ENCODE assay signal across 1 cellular context in the genomic region with DNA sequence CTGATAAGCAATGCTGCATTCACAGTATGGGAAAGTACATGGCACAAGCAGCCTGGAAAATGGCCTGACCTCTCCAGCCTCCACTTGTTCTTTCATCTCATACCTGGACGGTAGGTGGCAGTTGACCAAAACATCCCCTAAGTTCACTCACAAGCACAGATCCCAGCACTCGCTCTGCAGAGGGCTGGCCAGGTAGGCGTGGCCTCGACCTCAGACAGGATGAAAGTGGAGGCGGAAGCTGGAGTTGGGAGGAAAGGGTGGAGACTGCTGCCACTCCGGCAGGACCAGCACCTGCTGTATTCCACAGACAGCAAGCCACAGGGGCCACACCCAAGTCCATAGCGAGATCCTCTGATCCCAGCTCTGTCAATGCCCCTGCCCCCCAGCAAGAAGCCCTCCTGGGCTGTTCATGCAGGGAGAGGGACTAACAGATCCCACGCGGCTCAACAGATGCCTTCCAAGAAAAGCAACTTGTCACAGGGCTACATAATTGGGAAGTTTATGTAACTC.
A peak's percentile ranks its signal among the peaks of the same experiment; 100 is the strongest.
TF ChIP-seq lines count a peak whose summit lies in the region.

No MANE protein-coding gene starts in this region.

TF ChIP-seq in HepG2, 621 proteins besides CTCF, POLR2A, EP300 and RAD21 (continued from another document and continues in another):
- peak; percentile 84; the same call in 1 of the 2 replicates for TF ChIP-seq SP5 (CRISPR knock-in tag; IDR thresholded peaks at IDR 0.05; ENCODE audit: borderline replicate concordance, low read depth)
- TF ChIP-seq ZBTB7A (CRISPR knock-in tag; IDR thresholded peaks at IDR 0.05) = no peak
- TF ChIP-seq ZSCAN21 (CRISPR knock-in tag; IDR thresholded peaks at IDR 0.05; ENCODE audit: borderline replicate concordance) = peak; percentile 59; the same call in 1 of the 2 replicates
- 0 out of 2 replicates have a peak, but pooled peaks have one; percentile 27 for TF ChIP-seq ZNF124 (CRISPR knock-in tag; IDR thresholded peaks at IDR 0.05)
- no peak for TF ChIP-seq SCMH1 (CRISPR knock-in tag; IDR thresholded peaks at IDR 0.05; ENCODE audit: borderline replicate concordance)
- TF ChIP-seq ZNF547 (CRISPR knock-in tag; IDR thresholded peaks at IDR 0.05) = no peak
- TF ChIP-seq, protein P1, sequence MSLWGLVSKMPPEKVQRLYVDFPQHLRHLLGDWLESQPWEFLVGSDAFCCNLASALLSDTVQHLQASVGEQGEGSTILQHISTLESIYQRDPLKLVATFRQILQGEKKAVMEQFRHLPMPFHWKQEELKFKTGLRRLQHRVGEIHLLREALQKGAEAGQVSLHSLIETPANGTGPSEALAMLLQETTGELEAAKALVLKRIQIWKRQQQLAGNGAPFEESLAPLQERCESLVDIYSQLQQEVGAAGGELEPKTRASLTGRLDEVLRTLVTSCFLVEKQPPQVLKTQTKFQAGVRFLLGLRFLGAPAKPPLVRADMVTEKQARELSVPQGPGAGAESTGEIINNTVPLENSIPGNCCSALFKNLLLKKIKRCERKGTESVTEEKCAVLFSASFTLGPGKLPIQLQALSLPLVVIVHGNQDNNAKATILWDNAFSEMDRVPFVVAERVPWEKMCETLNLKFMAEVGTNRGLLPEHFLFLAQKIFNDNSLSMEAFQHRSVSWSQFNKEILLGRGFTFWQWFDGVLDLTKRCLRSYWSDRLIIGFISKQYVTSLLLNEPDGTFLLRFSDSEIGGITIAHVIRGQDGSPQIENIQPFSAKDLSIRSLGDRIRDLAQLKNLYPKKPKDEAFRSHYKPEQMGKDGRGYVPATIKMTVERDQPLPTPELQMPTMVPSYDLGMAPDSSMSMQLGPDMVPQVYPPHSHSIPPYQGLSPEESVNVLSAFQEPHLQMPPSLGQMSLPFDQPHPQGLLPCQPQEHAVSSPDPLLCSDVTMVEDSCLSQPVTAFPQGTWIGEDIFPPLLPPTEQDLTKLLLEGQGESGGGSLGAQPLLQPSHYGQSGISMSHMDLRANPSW (CRISPR knock-in tag; IDR thresholded peaks at IDR 0.05; ENCODE audit: borderline replicate concordance) = no peak
- TF ChIP-seq NRL (CRISPR knock-in tag; IDR thresholded peaks at IDR 0.05; ENCODE audit: borderline replicate concordance) = peak; percentile 23; the same call in 1 of the 2 replicates
- peak; percentile 30; the same call in 1 of the 2 replicates for TF ChIP-seq REPIN1 (CRISPR knock-in tag; IDR thresholded peaks at IDR 0.05; ENCODE audit: borderline replicate concordance, low read depth)
- TF ChIP-seq HES4 (CRISPR knock-in tag; IDR thresholded peaks at IDR 0.05; ENCODE audit: borderline replicate concordance) = no peak
- peak; percentile 73 for TF ChIP-seq GABPB1 (CRISPR knock-in tag; IDR thresholded peaks at IDR 0.05)
- no peak for TF ChIP-seq KLF11 (CRISPR knock-in tag; IDR thresholded peaks at IDR 0.05)
- TF ChIP-seq ZNF672 (CRISPR knock-in tag; IDR thresholded peaks at IDR 0.05) = no peak
- no peak; the same call in 1 of the 2 replicates for TF ChIP-seq ZNF652 (CRISPR knock-in tag; IDR thresholded peaks at IDR 0.05; ENCODE audit: borderline replicate concordance, low read depth)
- TF ChIP-seq, protein P2, sequence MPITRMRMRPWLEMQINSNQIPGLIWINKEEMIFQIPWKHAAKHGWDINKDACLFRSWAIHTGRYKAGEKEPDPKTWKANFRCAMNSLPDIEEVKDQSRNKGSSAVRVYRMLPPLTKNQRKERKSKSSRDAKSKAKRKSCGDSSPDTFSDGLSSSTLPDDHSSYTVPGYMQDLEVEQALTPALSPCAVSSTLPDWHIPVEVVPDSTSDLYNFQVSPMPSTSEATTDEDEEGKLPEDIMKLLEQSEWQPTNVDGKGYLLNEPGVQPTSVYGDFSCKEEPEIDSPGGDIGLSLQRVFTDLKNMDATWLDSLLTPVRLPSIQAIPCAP (CRISPR knock-in tag; IDR thresholded peaks at IDR 0.05; ENCODE audit: low read depth) = no peak
- peak; percentile 32; the same call in 1 of the 2 replicates for TF ChIP-seq GABPA (IDR thresholded peaks at IDR 0.05; ENCODE audit: low read depth, low read length)
- peak; percentile 77 for TF ChIP-seq GABPA (CRISPR knock-in tag; IDR thresholded peaks at IDR 0.05; ENCODE audit: low read depth)
- TF ChIP-seq ZNF570 (CRISPR knock-in tag; IDR thresholded peaks at IDR 0.05; ENCODE audit: borderline replicate concordance) = no peak
- TF ChIP-seq, protein P3, sequence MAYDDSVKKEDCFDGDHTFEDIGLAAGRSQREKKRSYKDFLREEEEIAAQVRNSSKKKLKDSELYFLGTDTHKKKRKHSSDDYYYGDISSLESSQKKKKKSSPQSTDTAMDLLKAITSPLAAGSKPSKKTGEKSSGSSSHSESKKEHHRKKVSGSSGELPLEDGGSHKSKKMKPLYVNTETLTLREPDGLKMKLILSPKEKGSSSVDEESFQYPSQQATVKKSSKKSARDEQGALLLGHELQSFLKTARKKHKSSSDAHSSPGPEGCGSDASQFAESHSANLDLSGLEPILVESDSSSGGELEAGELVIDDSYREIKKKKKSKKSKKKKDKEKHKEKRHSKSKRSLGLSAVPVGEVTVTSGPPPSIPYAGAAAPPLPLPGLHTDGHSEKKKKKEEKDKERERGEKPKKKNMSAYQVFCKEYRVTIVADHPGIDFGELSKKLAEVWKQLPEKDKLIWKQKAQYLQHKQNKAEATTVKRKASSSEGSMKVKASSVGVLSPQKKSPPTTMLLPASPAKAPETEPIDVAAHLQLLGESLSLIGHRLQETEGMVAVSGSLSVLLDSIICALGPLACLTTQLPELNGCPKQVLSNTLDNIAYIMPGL (CRISPR knock-in tag; IDR thresholded peaks at IDR 0.05; ENCODE audit: borderline replicate concordance in 1 of 2, low read depth in 1 of 2) = peak; percentile 74 to 89
- TF ChIP-seq MYNN (CRISPR knock-in tag; IDR thresholded peaks at IDR 0.05; ENCODE audit: low read depth) = no peak
- TF ChIP-seq, protein P4, sequence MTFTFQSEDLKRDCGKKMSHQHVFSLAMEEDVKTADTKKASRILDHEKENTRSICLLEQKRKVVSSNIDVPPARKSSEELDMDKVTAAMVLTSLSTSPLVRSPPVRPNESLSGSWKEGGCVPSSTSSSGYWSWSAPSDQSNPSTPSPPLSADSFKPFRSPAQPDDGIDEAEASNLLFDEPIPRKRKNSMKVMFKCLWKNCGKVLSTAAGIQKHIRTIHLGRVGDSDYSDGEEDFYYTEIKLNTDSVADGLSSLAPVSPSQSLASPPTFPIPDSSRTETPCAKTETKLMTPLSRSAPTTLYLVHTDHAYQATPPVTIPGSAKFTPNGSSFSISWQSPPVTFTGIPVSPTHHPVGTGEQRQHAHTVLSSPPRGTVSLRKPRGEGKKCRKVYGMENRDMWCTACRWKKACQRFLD (CRISPR knock-in tag; IDR thresholded peaks at IDR 0.05; ENCODE audit: borderline replicate concordance) = no peak
- no peak for TF ChIP-seq RBAK (CRISPR knock-in tag; IDR thresholded peaks at IDR 0.05)
- TF ChIP-seq ZNF605 (CRISPR knock-in tag; IDR thresholded peaks at IDR 0.05) = no peak
- TF ChIP-seq, protein P5, sequence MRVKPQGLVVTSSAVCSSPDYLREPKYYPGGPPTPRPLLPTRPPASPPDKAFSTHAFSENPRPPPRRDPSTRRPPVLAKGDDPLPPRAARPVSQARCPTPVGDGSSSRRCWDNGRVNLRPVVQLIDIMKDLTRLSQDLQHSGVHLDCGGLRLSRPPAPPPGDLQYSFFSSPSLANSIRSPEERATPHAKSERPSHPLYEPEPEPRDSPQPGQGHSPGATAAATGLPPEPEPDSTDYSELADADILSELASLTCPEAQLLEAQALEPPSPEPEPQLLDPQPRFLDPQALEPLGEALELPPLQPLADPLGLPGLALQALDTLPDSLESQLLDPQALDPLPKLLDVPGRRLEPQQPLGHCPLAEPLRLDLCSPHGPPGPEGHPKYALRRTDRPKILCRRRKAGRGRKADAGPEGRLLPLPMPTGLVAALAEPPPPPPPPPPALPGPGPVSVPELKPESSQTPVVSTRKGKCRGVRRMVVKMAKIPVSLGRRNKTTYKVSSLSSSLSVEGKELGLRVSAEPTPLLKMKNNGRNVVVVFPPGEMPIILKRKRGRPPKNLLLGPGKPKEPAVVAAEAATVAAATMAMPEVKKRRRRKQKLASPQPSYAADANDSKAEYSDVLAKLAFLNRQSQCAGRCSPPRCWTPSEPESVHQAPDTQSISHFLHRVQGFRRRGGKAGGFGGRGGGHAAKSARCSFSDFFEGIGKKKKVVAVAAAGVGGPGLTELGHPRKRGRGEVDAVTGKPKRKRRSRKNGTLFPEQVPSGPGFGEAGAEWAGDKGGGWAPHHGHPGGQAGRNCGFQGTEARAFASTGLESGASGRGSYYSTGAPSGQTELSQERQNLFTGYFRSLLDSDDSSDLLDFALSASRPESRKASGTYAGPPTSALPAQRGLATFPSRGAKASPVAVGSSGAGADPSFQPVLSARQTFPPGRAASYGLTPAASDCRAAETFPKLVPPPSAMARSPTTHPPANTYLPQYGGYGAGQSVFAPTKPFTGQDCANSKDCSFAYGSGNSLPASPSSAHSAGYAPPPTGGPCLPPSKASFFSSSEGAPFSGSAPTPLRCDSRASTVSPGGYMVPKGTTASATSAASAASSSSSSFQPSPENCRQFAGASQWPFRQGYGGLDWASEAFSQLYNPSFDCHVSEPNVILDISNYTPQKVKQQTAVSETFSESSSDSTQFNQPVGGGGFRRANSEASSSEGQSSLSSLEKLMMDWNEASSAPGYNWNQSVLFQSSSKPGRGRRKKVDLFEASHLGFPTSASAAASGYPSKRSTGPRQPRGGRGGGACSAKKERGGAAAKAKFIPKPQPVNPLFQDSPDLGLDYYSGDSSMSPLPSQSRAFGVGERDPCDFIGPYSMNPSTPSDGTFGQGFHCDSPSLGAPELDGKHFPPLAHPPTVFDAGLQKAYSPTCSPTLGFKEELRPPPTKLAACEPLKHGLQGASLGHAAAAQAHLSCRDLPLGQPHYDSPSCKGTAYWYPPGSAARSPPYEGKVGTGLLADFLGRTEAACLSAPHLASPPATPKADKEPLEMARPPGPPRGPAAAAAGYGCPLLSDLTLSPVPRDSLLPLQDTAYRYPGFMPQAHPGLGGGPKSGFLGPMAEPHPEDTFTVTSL (CRISPR knock-in tag; IDR thresholded peaks at IDR 0.05; ENCODE audit: borderline replicate concordance) = 0 out of 2 replicates have a peak, but pooled peaks have one; percentile 51
- TF ChIP-seq, protein P6, sequence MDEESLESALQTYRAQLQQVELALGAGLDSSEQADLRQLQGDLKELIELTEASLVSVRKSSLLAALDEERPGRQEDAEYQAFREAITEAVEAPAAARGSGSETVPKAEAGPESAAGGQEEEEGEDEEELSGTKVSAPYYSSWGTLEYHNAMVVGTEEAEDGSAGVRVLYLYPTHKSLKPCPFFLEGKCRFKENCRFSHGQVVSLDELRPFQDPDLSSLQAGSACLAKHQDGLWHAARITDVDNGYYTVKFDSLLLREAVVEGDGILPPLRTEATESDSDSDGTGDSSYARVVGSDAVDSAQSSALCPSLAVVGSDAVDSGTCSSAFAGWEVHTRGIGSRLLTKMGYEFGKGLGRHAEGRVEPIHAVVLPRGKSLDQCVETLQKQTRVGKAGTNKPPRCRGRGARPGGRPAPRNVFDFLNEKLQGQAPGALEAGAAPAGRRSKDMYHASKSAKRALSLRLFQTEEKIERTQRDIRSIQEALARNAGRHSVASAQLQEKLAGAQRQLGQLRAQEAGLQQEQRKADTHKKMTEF (CRISPR knock-in tag; IDR thresholded peaks at IDR 0.05) = peak; percentile 71; the same call in 1 of the 2 replicates
- peak; percentile 67; the same call in 1 of the 2 replicates for TF ChIP-seq MIXL1 (CRISPR knock-in tag; IDR thresholded peaks at IDR 0.05)
- no peak for TF ChIP-seq SATB2 (CRISPR knock-in tag; IDR thresholded peaks at IDR 0.05)
- no peak for TF ChIP-seq TBX3 (IDR thresholded peaks at IDR 0.05; ENCODE audit: borderline replicate concordance)
- no peak for TF ChIP-seq ZNF878 (CRISPR knock-in tag; IDR thresholded peaks at IDR 0.05)
- no peak for TF ChIP-seq NR2C2 (CRISPR knock-in tag; IDR thresholded peaks at IDR 0.05; ENCODE audit: borderline replicate concordance)
- TF ChIP-seq CBFB (CRISPR knock-in tag; IDR thresholded peaks at IDR 0.05) = peak; percentile 27; the same call in 1 of the 2 replicates
- no peak; the same call in 1 of the 2 replicates for TF ChIP-seq ZNF792 (CRISPR knock-in tag; IDR thresholded peaks at IDR 0.05)
- 0 out of 4 replicates have a peak, but pooled peaks of 1 of the 2 experiments have one; percentile 34 for TF ChIP-seq NR2F1 (CRISPR knock-in tag; IDR thresholded peaks at IDR 0.05)
- peak; percentile 62 for TF ChIP-seq FOSL2 (CRISPR knock-in tag; IDR thresholded peaks at IDR 0.05)
- TF ChIP-seq, protein P7, sequence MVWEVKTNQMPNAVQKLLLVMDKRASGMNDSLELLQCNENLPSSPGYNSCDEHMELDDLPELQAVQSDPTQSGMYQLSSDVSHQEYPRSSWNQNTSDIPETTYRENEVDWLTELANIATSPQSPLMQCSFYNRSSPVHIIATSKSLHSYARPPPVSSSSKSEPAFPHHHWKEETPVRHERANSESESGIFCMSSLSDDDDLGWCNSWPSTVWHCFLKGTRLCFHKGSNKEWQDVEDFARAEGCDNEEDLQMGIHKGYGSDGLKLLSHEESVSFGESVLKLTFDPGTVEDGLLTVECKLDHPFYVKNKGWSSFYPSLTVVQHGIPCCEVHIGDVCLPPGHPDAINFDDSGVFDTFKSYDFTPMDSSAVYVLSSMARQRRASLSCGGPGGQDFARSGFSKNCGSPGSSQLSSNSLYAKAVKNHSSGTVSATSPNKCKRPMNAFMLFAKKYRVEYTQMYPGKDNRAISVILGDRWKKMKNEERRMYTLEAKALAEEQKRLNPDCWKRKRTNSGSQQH (CRISPR knock-in tag; IDR thresholded peaks at IDR 0.05; ENCODE audit: low read depth) = no peak
- TF ChIP-seq ZNF510 (CRISPR knock-in tag; IDR thresholded peaks at IDR 0.05; ENCODE audit: low read depth) = no peak
- TF ChIP-seq, protein P8, sequence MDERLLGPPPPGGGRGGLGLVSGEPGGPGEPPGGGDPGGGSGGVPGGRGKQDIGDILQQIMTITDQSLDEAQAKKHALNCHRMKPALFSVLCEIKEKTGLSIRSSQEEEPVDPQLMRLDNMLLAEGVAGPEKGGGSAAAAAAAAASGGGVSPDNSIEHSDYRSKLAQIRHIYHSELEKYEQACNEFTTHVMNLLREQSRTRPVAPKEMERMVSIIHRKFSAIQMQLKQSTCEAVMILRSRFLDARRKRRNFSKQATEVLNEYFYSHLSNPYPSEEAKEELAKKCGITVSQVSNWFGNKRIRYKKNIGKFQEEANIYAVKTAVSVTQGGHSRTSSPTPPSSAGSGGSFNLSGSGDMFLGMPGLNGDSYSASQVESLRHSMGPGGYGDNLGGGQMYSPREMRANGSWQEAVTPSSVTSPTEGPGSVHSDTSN (CRISPR knock-in tag; IDR thresholded peaks at IDR 0.05) = no peak
- no peak for TF ChIP-seq TCF7L2 (IDR thresholded peaks at IDR 0.05; ENCODE audit: low read depth, low read length)
- no peak; the same call in 1 of the 2 replicates for TF ChIP-seq ZNF430 (CRISPR knock-in tag; IDR thresholded peaks at IDR 0.05)
- TF ChIP-seq ARNT2 (CRISPR knock-in tag; IDR thresholded peaks at IDR 0.05; ENCODE audit: low read depth) = peak; percentile 49; the same call in 1 of the 2 replicates
- TF ChIP-seq, protein P9, sequence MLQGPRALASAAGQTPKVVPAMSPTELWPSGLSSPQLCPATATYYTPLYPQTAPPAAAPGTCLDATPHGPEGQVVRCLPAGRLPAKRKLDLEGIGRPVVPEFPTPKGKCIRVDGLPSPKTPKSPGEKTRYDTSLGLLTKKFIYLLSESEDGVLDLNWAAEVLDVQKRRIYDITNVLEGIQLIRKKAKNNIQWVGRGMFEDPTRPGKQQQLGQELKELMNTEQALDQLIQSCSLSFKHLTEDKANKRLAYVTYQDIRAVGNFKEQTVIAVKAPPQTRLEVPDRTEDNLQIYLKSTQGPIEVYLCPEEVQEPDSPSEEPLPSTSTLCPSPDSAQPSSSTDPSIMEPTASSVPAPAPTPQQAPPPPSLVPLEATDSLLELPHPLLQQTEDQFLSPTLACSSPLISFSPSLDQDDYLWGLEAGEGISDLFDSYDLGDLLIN (CRISPR knock-in tag; IDR thresholded peaks at IDR 0.05; ENCODE audit: borderline replicate concordance) = no peak
- no peak for TF ChIP-seq SNAI1 (CRISPR knock-in tag; IDR thresholded peaks at IDR 0.05; ENCODE audit: borderline replicate concordance)
- peak; percentile 56 for TF ChIP-seq CEBPG (CRISPR knock-in tag; IDR thresholded peaks at IDR 0.05)
